Comparison of ENCODE assay signal across 8 cellular contexts in the genomic region with DNA sequence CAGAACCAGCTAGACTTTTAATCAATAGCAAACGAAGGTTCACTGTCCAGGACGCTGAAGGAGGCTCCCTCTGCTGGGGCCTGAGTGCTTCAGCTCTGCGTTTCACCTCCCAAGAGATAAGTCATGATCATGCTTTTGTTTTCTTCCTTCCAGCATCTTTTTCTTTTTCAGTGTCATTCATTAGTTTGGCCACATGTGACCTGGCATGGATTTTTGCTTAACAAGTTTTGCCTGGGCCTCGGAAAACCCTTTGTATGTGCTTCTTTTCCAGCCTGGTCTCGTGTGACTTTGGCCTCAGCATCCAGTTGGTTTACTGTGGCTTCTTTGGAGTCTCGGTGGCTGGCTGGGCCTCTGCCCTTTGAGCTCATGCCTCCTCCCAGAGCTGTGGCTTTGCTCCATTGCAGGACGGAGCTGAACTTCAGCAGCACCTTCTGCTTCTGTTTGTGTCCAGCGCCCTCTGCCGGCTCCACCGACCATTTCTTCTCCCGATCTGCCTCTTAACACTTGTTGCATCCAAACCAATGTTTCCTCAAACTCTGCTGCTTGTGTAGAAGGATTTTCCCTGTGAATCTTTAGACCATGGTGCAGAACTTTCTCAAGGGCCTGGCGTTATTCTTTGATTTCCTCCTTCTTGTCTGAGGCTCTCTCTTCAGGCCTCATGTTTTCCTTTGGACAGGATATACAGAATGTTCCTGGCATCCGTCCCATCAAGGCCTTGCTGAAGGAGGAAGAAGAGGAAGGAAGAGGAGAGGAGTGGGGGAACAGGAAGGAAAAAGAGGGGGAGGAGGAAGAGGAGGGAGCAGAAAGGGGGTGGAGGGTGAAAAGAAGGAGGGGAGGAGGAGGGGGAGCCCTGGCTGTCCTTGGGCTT. TPM values are rescaled to one million over a fixed set of nuclear protein-coding genes. Genes with fewer than 3 reads are reported as not detected.
DNase-seq lines count a peak whose midpoint lies in the region; ATAC-seq, FAIRE-seq and TF ChIP-seq lines count a peak whose summit lies in the region.

No MANE protein-coding gene starts in this region.

- peaks cover 5% of the 10 kb centered on the region for H3K4me1 Mint-ChIP-seq in activated T-cell treated with anti-CD3 and anti-CD28 coated beads, Interleukin-2, amount 50 U/mL, for 24 hours (ENCODE audit: low read depth)
- H3K4me1 Mint-ChIP-seq in naive thymus-derived CD4-positive, alpha-beta T cell = peaks cover 4 to 23% (median 6%) of the 10 kb centered on the region in 7 donors

- TF ChIP-seq EP300 in esophagus muscularis mucosa (IDR thresholded peaks at IDR 0.05) = no peak

- H3K27ac ChIP-seq in esophagus muscularis mucosa (replicated peaks in 1 of 4) = peak overlapping the region; percentile 51 to 63 (median 58)
- H3K27ac ChIP-seq in naive thymus-derived CD4-positive, alpha-beta T cell (ENCODE audit: low read depth, low read length) = no peak overlapping the region

- FAIRE-seq in D721Med (lab: Jason Lieb, UNC) = no peak

- TF ChIP-seq POLR2A in esophagus muscularis mucosa (IDR thresholded peaks at IDR 0.05; ENCODE audit: low read depth) = no peak

- H3K36me3 Mint-ChIP-seq in activated T-cell treated with anti-CD3 and anti-CD28 coated beads, Interleukin-2, amount 50 U/mL, for 24 hours (ENCODE audit: low read depth) = peaks cover 82% of the 10 kb centered on the region
- peaks cover 4 to 31% (median 12%) of the 10 kb centered on the region in 5 donors for H3K36me3 Mint-ChIP-seq in naive thymus-derived CD4-positive, alpha-beta T cell

- CTCF ChIA-PET in naive thymus-derived CD4-positive, alpha-beta T cell (lab: Charles Lee) = interaction anchor here (0.5 to 1.8 kb wide), 17 partner anchors 10 to 751 kb away, joined by 3 to 12 read pairs (median 3); no protein-coding TSS in a partner anchor

- POLR2A ChIA-PET in naive thymus-derived CD4-positive, alpha-beta T cell (lab: Charles Lee) = interaction anchor here (1.0 kb wide), 1 partner anchor 405 kb away, joined by 3 read pairs; no protein-coding TSS in a partner anchor

- intact Hi-C loops in esophagus muscularis mucosa (cut with DNase I) = loop anchor here (2.0 to 10.0 kb wide), 3 partner anchors 59 to 407 kb away; partner anchors contain the start of genes ERFE and ILKAP
- intact Hi-C loops in naive thymus-derived CD4-positive, alpha-beta T cell (cut with micrococcal nuclease) = loop anchor here (1.0 to 5.0 kb wide), 6 partner anchors 103 to 590 kb away; no protein-coding TSS in a partner anchor

- ATAC-seq in naive thymus-derived CD4-positive, alpha-beta T cell = peak; percentile 75
- ATAC-seq in HG03135 (IDR thresholded peaks at IDR 0.05; ENCODE audit: unreplicated experiment) = no peak

- H3K9me3 ChIP-seq in esophagus muscularis mucosa = no peaks in the 10 kb centered on the region
- H3K9me3 ChIP-seq in naive thymus-derived CD4-positive, alpha-beta T cell (ENCODE audit: control insufficient read depth in 2 of 3, low read length in 3 of 3) = no peaks in the 10 kb centered on the region

- no peaks in the 10 kb centered on the region for H3K27me3 ChIP-seq in esophagus muscularis mucosa
- H3K27me3 ChIP-seq in naive thymus-derived CD4-positive, alpha-beta T cell (ENCODE audit: control insufficient read depth in 2 of 2, insufficient read depth in 2 of 2, low read length in 2 of 2) = no peaks in the 10 kb centered on the region

- H3K9me3 Mint-ChIP-seq in activated T-cell treated with anti-CD3 and anti-CD28 coated beads, Interleukin-2, amount 50 U/mL, for 24 hours = no peaks in the 10 kb centered on the region
- H3K9me3 Mint-ChIP-seq in naive thymus-derived CD4-positive, alpha-beta T cell = no peaks in the 10 kb centered on the region

- H3K4me1 ChIP-seq in esophagus muscularis mucosa = peaks cover 23 to 33% (median 25%) of the 10 kb centered on the region in 4 donors
- no peaks in the 10 kb centered on the region for H3K4me1 ChIP-seq in naive thymus-derived CD4-positive, alpha-beta T cell (ENCODE audit: control insufficient read depth in 2 of 2, insufficient read depth in 2 of 2, low read length in 2 of 2)

- no peaks in the 10 kb centered on the region for H3K27me3 Mint-ChIP-seq in activated T-cell treated with anti-CD3 and anti-CD28 coated beads, Interleukin-2, amount 50 U/mL, for 24 hours
- H3K27me3 Mint-ChIP-seq in naive thymus-derived CD4-positive, alpha-beta T cell = no peaks in the 10 kb centered on the region

- no peak overlapping the region for H3K4me3 Mint-ChIP-seq in activated T-cell treated with anti-CD3 and anti-CD28 coated beads, Interleukin-2, amount 50 U/mL, for 24 hours
- no peak overlapping the region for H3K4me3 Mint-ChIP-seq in naive thymus-derived CD4-positive, alpha-beta T cell

- H3K4me3 ChIP-seq in esophagus muscularis mucosa = no peak overlapping the region
- H3K4me3 ChIP-seq in naive thymus-derived CD4-positive, alpha-beta T cell (ENCODE audit: low read length) = no peak overlapping the region

- TF ChIP-seq CTCF in D721Med (IDR thresholded peaks at IDR 0.05; ENCODE audit: insufficient read depth, missing control alignments) = peak; percentile 95
- peak; percentile 77 to 90 (median 79) for TF ChIP-seq CTCF in esophagus muscularis mucosa (IDR thresholded peaks at IDR 0.05)

- peak; percentile 96 for DNase-seq in D721Med (ENCODE audit: insufficient read length, low spot score)
- DNase-seq in HT-29 (ENCODE audit: low spot score) = peak; percentile 94
- DNase-seq in OCI-M2 (lab: John Stamatoyannopoulos, UW; ENCODE audit: unreplicated experiment) = peak; percentile 37
- peak; percentile 79 for DNase-seq in activated T-cell treated with anti-CD3 and anti-CD28 coated beads, Interleukin-2, amount 50 U/mL, for 24 hours
- DNase-seq in esophagus muscularis mucosa (ENCODE audit: extremely low spot score) = peak; percentile 98
- DNase-seq in naive thymus-derived CD4-positive, alpha-beta T cell = peak; percentile 55 to 71 (median 67)
- DNase-seq in stimulated activated naive CD4-positive, alpha-beta T cell (lab: John Stamatoyannopoulos, UW) = peak; percentile 35 to 71 (median 62)

- 17% methylated on average over 13 of the region's 13 CpGs for WGBS in esophagus muscularis mucosa

- H3K36me3 ChIP-seq in esophagus muscularis mucosa = peaks cover 27 to 91% (median 82%) of the 10 kb centered on the region in 4 donors
- H3K36me3 ChIP-seq in naive thymus-derived CD4-positive, alpha-beta T cell (ENCODE audit: control insufficient read depth in 2 of 3, insufficient read depth in 3 of 3, low read length in 3 of 3) = peaks cover 0 to 61% (median 0%) of the 10 kb centered on the region in 3 experiments

- no peak overlapping the region for H3K27ac Mint-ChIP-seq in activated T-cell treated with anti-CD3 and anti-CD28 coated beads, Interleukin-2, amount 50 U/mL, for 24 hours
- peak overlapping the region in 3 of 9 donors; percentile 57 to 80 (median 68) for H3K27ac Mint-ChIP-seq in naive thymus-derived CD4-positive, alpha-beta T cell

RNA-seq across cellular contexts. Expression of gene HES6, which starts 23.6 kb away (rescaled TPM):
- 113 and 134 TPM in 2 replicates for total RNA-seq in HT-29 (2014; rRNA removed; shearing (Covaris generic))
- total RNA-seq in esophagus muscularis mucosa = 10 to 100 TPM; 10.2 to 17.0 (median 11.2) TPM
- 1 to 10 TPM in 4 of 5 experiments, under 1 TPM in 1; 0.73 to 2.7 (median 2.4) TPM for total RNA-seq in naive thymus-derived CD4-positive, alpha-beta T cell
- polyA plus RNA-seq in naive thymus-derived CD4-positive, alpha-beta T cell = 1 to 10 TPM in 1 of 2 donors, under 1 TPM in 1; 0.61 to 1.3 TPM

RNA-seq across cellular contexts. Expression of gene PER2, which starts 25.0 kb away (rescaled TPM):
- 26.6 and 28.3 TPM in 2 replicates for total RNA-seq in HT-29 (2014; rRNA removed; shearing (Covaris generic))
- 10 to 100 TPM in 3 of 4 donors, 1 to 10 TPM in 1; 9.1 to 13.1 (median 11.1) TPM for total RNA-seq in esophagus muscularis mucosa
- 10 to 100 TPM; 13.5 to 28.6 (median 14.3) TPM for total RNA-seq in naive thymus-derived CD4-positive, alpha-beta T cell
- polyA plus RNA-seq in naive thymus-derived CD4-positive, alpha-beta T cell = 10 to 100 TPM in 1 of 2 donors, 1 to 10 TPM in 1; 7.0 to 10.1 TPM

RNA-seq across cellular contexts. Expression of gene TRAF3IP1, which starts 56.9 kb away (rescaled TPM):
- 2.4 and 3.6 TPM in 2 replicates for total RNA-seq in HT-29 (2014; rRNA removed; shearing (Covaris generic))
- 10 to 100 TPM; 19.9 to 38.6 (median 23.6) TPM for total RNA-seq in esophagus muscularis mucosa
- 10 to 100 TPM in 2 of 5 experiments, 1 to 10 TPM in 3; 6.2 to 13.3 (median 9.4) TPM for total RNA-seq in naive thymus-derived CD4-positive, alpha-beta T cell
- 1 to 10 TPM; 4.3 to 5.7 TPM for polyA plus RNA-seq in naive thymus-derived CD4-positive, alpha-beta T cell

RNA-seq across cellular contexts. Expression of gene ILKAP, which starts 59.9 kb away (rescaled TPM):
- total RNA-seq in HT-29 (2014; rRNA removed; shearing (Covaris generic)) = 27.5 and 28.1 TPM in 2 replicates
- total RNA-seq in esophagus muscularis mucosa = 10 to 100 TPM; 27.3 to 36.0 (median 34.3) TPM
- total RNA-seq in naive thymus-derived CD4-positive, alpha-beta T cell = 100 to 1,000 TPM in 2 of 5 experiments, 10 to 100 TPM in 3; 68.1 to 126 (median 90.9) TPM
- polyA plus RNA-seq in naive thymus-derived CD4-positive, alpha-beta T cell = 10 to 100 TPM; 40.6 to 48.1 TPM

Comparison
In these comparisons a context has a peak if more than half of its experiments do, and no peak if none do; other contexts are left out.
1. DNase-seq: peak in every context shown above with its lines; median percentile 98 in esophagus muscularis mucosa; 96 in D721Med; 94 in HT-29; 79 in activated T-cell treated with anti-CD3 and anti-CD28 coated beads, Interleukin-2, amount 50 U/mL, for 24 hours; 67 in naive thymus-derived CD4-positive, alpha-beta T cell; 62 in stimulated activated naive CD4-positive, alpha-beta T cell; 37 in OCI-M2.